ENCODE assay signal across 14 cellular contexts in the genomic region with DNA sequence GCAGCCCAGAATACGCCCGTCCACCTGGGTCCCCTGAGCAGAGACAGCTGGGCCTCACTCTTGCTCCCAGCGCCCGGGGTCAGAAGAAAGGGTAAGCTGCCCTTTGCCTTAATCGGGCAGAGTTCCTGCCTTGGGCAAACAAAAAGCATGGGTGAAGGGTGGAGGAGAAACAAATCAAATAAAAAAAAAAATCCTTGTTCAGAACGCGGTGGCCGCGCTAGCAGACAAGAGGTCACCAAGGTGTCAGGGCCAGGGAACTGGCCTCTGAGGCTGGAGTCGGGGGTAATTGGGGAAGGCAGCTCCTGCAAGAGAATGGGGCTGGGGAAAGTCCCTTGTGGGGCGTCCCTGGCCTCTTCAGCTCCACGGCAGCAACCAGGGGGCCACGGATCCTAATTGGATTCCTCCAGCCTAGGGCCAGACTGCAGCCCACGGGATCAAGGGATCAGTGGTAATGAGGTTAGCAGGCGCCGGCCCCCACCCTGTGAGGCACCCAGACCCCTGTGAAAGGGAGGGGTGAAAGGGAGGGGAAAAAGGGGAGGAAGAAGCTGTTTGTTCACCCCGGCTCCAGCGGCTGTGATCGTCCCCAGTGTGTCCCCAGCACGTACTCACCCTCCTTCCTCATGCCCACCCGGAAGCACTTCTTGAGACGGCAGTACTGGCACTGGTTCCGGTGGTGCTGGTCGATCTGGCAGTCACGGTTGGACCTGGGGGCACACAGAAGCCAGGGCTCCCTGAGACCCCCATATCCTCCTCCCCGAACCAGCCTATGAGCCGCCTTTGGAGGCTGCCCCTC. TPM values are rescaled to one million over a fixed set of nuclear protein-coding genes. Genes with fewer than 3 reads are reported as not detected.
DNase-seq lines count a peak whose midpoint lies in the region; ATAC-seq, FAIRE-seq and TF ChIP-seq lines count a peak whose summit lies in the region.
"Had no signal": no experiment of that assay in that cellular context is flagged by ENCODE, and none has a peak within 500 bp of the region (broad histone marks: within the 10 kb centered on the region; RNA-seq: fewer than 3 reads in every experiment).

No MANE protein-coding gene starts in this region.

- no peak overlapping the region for H3K4me3 Mint-ChIP-seq in T-helper 17 cell
- no peak overlapping the region for H3K4me3 Mint-ChIP-seq in activated T-helper 17 cell treated with anti-CD3 and anti-CD28 coated beads, Interleukin-2, amount 50 U/mL, for 72 hours

- peaks cover 61% of the 10 kb centered on the region for H3K79me2 ChIP-seq in HepG2 (ENCODE audit: insufficient read depth, low read length)

- no peak overlapping the region for H2AFZ ChIP-seq in HepG2 (ENCODE audit: low read length)

- H3K36me3 ChIP-seq in H7 (replicated peaks; ENCODE audit: control insufficient read depth, insufficient read depth, low read length) (peaks cover 7% of the 10 kb centered on the region), HepG2 (replicated peaks in 1 of 2; ENCODE audit: control insufficient read depth in 1 of 2, insufficient read depth in 2 of 2, low read length in 2 of 2) (peaks cover 10 to 19% of the 10 kb centered on the region in 2 experiments; a peak in 4 of 5 replicates)

- no peaks in the 10 kb centered on the region for H3K27me3 ChIP-seq in H7 (ENCODE audit: control insufficient read depth, insufficient read depth, low read length)
- H3K27me3 ChIP-seq in HepG2 (ENCODE audit: control insufficient read depth in 1 of 2, insufficient read depth in 2 of 2, low read length in 2 of 2), result no peaks in the 10 kb centered on the region

- peak overlapping the region; percentile 82 for H3K27ac ChIP-seq in HepG2 (ENCODE audit: extremely low read length, insufficient read depth, low read length)
- H3K27ac ChIP-seq: epithelial cell of prostate had no signal

- POLR2A ChIA-PET in HepG2 (lab: Yijun Ruan, JAX), result interaction anchor here (0.9 to 9.0 kb wide), 10 partner anchors 9 to 65 kb away, joined by 3 to 178 read pairs (median 10); partner anchors contain the start of genes ABHD8, BABAM1, MRPL34 and OCEL1

- peak; percentile 87 for FAIRE-seq in HepG2 (lab: Jason Lieb, UNC)

- peaks cover 69% of the 10 kb centered on the region for H3K4me1 ChIP-seq in HepG2 (ENCODE audit: insufficient read depth, low read length)

- H3K27ac Mint-ChIP-seq in T-helper 17 cell, result peak overlapping the region; percentile 37
- no peak overlapping the region for H3K27ac Mint-ChIP-seq in activated T-helper 17 cell treated with anti-CD3 and anti-CD28 coated beads, Interleukin-2, amount 50 U/mL, for 72 hours
- H3K27ac Mint-ChIP-seq: activated T-helper 2 cell treated with anti-CD3 and anti-CD28 coated beads, Interferon-gamma antibody, Interleukin-2, Interleukin-4, amounts not matched to agents 10 μg/mL and 5 μg/mL and 100 μg/mL, durations not matched to agents 14 hours and 24 hours and 36 hours had no signal

- no peaks in the 10 kb centered on the region for H3K9me3 Mint-ChIP-seq in activated T-helper 17 cell treated with anti-CD3 and anti-CD28 coated beads, Interleukin-2, amount 50 U/mL, for 72 hours
- H3K9me3 Mint-ChIP-seq: activated T-helper 2 cell treated with anti-CD3 and anti-CD28 coated beads, Interferon-gamma antibody, Interleukin-2, Interleukin-4, amounts not matched to agents 10 μg/mL and 5 μg/mL and 100 μg/mL, durations not matched to agents 14 hours and 24 hours and 36 hours had no signal

- CTCF ChIA-PET in HepG2 (lab: Yijun Ruan, JAX; ENCODE audit: low intra/inter-chr PET ratio, low total read pairs), result no interaction called here

- DNase-seq in H7 (peak; percentile 61), T-helper 17 cell (no peak), HepG2 (ENCODE audit: low spot score) (peak; percentile 60), retina (peak; percentile 57), NCI-H2171 treated with DMSO at 0.1 percent for 48 hours (lab: John Stamatoyannopoulos, UW) (no peak)
- DNase-seq: NCI-H187 treated with DMSO at 0.1 percent for 48 hours; stimulated activated CD4-positive, alpha-beta T cell treated with anti-CD3 and anti-CD28 coated beads, Interleukin-15, amount 100 ng/mL, for 24 hours had no signal

- no peak for TF ChIP-seq RAD21 in HepG2 (CRISPR knock-in tag; IDR thresholded peaks at IDR 0.05)

- in situ Hi-C loops in HepG2 (cut with HindIII; ENCODE audit: extremely low pct_ligation_motif_present, low pct_unique_long_range_greater_than_20kb), result no loop called here

- intact Hi-C loops in HepG2 (cut with micrococcal nuclease; ENCODE audit: unreplicated experiment), result no loop called here

- no peak overlapping the region for H3K4me3 ChIP-seq in H7 (ENCODE audit: insufficient read depth, low read depth, low read length)
- H3K4me3 ChIP-seq in HepG2 (replicated peaks in 1 of 3; ENCODE audit: insufficient read depth in 1 of 3, low read depth in 2 of 3, low read length in 3 of 3), result peak overlapping the region; percentile 19 to 57 (median 34); a peak in 5 of 6 replicates

- H3K9me3 ChIP-seq in T-helper 17 cell (ENCODE audit: control insufficient read depth, low read length, poor library complexity, severe bottlenecking) (no peaks in the 10 kb centered on the region), HepG2 (ENCODE audit: low read length) (no peaks in the 10 kb centered on the region)

- 9% methylated on average over 25 of the region's 27 CpGs for WGBS in HepG2 (ENCODE audit: low lambda C conversion rate)

- no peaks in the 10 kb centered on the region for H3K27me3 Mint-ChIP-seq in T-helper 17 cell
- H3K27me3 Mint-ChIP-seq in activated T-helper 17 cell treated with anti-CD3 and anti-CD28 coated beads, Interleukin-2, amount 50 U/mL, for 72 hours, result no peaks in the 10 kb centered on the region

- peak overlapping the region; percentile 70 for H3K4me2 ChIP-seq in HepG2 (ENCODE audit: low read depth, low read length)

- TF ChIP-seq CTCF in HepG2 (CRISPR knock-in tag; IDR thresholded peaks at IDR 0.05), result no peak

- H3K4me1 Mint-ChIP-seq in T-helper 17 cell, result peaks cover 11% of the 10 kb centered on the region
- no peaks in the 10 kb centered on the region for H3K4me1 Mint-ChIP-seq in activated T-helper 17 cell treated with anti-CD3 and anti-CD28 coated beads, Interleukin-2, amount 50 U/mL, for 72 hours

- peak in 1 of 2 experiments; percentile 27; a peak in 1 of 4 replicates for TF ChIP-seq POLR2A in HepG2 (IDR thresholded peaks at IDR 0.05; ENCODE audit: insufficient read depth in 1 of 2, low read depth in 2 of 2, low read length in 2 of 2)

- no TSS peak for BruUV-seq in HepG2 (replicated peaks; lab: Mats Ljungman, UMichigan)

- TF ChIP-seq EP300 in HepG2 (IDR thresholded peaks at IDR 0.05; ENCODE audit: low read depth in 2 of 2, low read length in 2 of 2) (peak in 1 of 2 experiments; percentile 45; a peak in 1 of 4 replicates), HepG2 (CRISPR knock-in tag; IDR thresholded peaks at IDR 0.05; ENCODE audit: borderline replicate concordance) (no peak)

- ATAC-seq in T-helper 17 cell, result no peak
- ATAC-seq in HepG2, result peak; percentile 32
- no peak for ATAC-seq in activated T-helper 17 cell treated with anti-CD3 and anti-CD28 coated beads, Interleukin-2, amount 50 U/mL, for 72 hours (replicated peaks)
- no peak for ATAC-seq in HG02678 (IDR thresholded peaks at IDR 0.05; ENCODE audit: unreplicated experiment)
- no peak for ATAC-seq in HG02642 (IDR thresholded peaks at IDR 0.05; ENCODE audit: poor library complexity, unreplicated experiment)

- H3K9ac ChIP-seq in HepG2 (ENCODE audit: insufficient read depth, low read depth, low read length), result peak overlapping the region; percentile 46; the same call in 1 of the 2 replicates

- no peaks in the 10 kb centered on the region for H3K36me3 Mint-ChIP-seq in T-helper 17 cell (ENCODE audit: low read depth)
- H3K36me3 Mint-ChIP-seq in activated T-helper 17 cell treated with anti-CD3 and anti-CD28 coated beads, Interleukin-2, amount 50 U/mL, for 72 hours (ENCODE audit: low read depth), result no peaks in the 10 kb centered on the region

- H4K20me1 ChIP-seq in HepG2 (ENCODE audit: insufficient read depth, low read length), result peaks cover 27% of the 10 kb centered on the region; the same call in 1 of the 2 replicates

RNA-seq across cellular contexts. Expression of gene NR2F6, which starts 5.5 kb away (rescaled TPM):
- total RNA-seq in H7 (2014; rRNA removed; shearing (Covaris generic)), result 232 and 246 TPM in 2 replicates
- 1 to 10 TPM; 1.8 to 2.1 TPM for total RNA-seq in T-helper 17 cell
- total RNA-seq in HepG2 (2016; rRNA removed; fragmentation: Illumina TruSeq; extraction: Trizol), result 54.1 and 72.4 TPM in 2 replicates
- 22.9 and 27.2 TPM in 2 replicates for total RNA-seq in HepG2 (2016; cell fraction: cytosol; rRNA removed; fragmentation: Illumina TruSeq; extraction: Trizol; ENCODE audit: low read depth)
- 48.8 and 69.5 TPM in 2 replicates for total RNA-seq in HepG2 (2016; cell fraction: insoluble cytoplasmic fraction; rRNA removed; fragmentation: Illumina TruSeq; extraction: Trizol)
- 61.5 and 68.4 TPM in 2 replicates for total RNA-seq in HepG2 (2016; cell fraction: membrane; rRNA removed; fragmentation: Illumina TruSeq; extraction: Trizol)
- 29.9 and 36.5 TPM in 2 replicates for total RNA-seq in HepG2 (2016; cell fraction: nucleus; rRNA removed; fragmentation: Illumina TruSeq; extraction: Trizol)
- polyA plus RNA-seq in HepG2 (2011; rRNA removed), result 30.9 and 38.5 TPM in 2 replicates
- 31.1 and 56.9 TPM in 2 replicates for polyA plus RNA-seq in HepG2 (2011; cell fraction: cytosol; rRNA removed)
- 53.5 and 56.3 TPM in 2 replicates for polyA plus RNA-seq in HepG2 (2011; cell fraction: nucleus; rRNA removed)
- polyA plus RNA-seq in HepG2 (2012), result 18.4 and 25.4 TPM in 2 replicates
- polyA plus RNA-seq in HepG2 (2016; cell fraction: cytosol; fragmentation: Illumina TruSeq; extraction: Trizol; ENCODE audit: low read depth), result 25.2 and 25.5 TPM in 2 replicates
- 59.8 and 61.8 TPM in 2 replicates for polyA plus RNA-seq in HepG2 (2016; cell fraction: insoluble cytoplasmic fraction; fragmentation: Illumina TruSeq; extraction: Trizol; ENCODE audit: low read depth)
- polyA plus RNA-seq in HepG2 (2016; cell fraction: membrane; fragmentation: Illumina TruSeq; extraction: Trizol; ENCODE audit: low read depth), result 50.4 and 51.1 TPM in 2 replicates
- polyA plus RNA-seq in HepG2 (2016; cell fraction: nucleus; fragmentation: Illumina TruSeq; extraction: Trizol; ENCODE audit: insufficient read depth, low read depth), result 66.6 and 74.0 TPM in 2 replicates
- 45.5 and 76.9 TPM in 2 replicates for polyA minus RNA-seq in HepG2 (2011; rRNA and poly(A)+ RNA removed; ENCODE audit: low replicate concordance)
- polyA minus RNA-seq in HepG2 (2011; cell fraction: cytosol; rRNA and poly(A)+ RNA removed), result 41.1 and 47.4 TPM in 2 replicates
- 10.2 and 12.1 TPM in 2 replicates for polyA minus RNA-seq in HepG2 (2011; cell fraction: nucleus; rRNA and poly(A)+ RNA removed)
- total RNA-seq in activated T-helper 17 cell treated with anti-CD3 and anti-CD28 coated beads, Interleukin-2, amount 50 U/mL, for 72 hours, result 1 to 10 TPM; 6.8 to 9.2 TPM

RNA-seq across cellular contexts. Expression of gene OCEL1, which starts 14.2 kb away (rescaled TPM):
- total RNA-seq in H7 (2014; rRNA removed; shearing (Covaris generic)), result 13.0 and 18.3 TPM in 2 replicates
- total RNA-seq in T-helper 17 cell (10 to 100 TPM; 13.9 to 14.9 TPM), HepG2 (2016; rRNA removed; fragmentation: Illumina TruSeq; extraction: Trizol) (10.6 and 13.6 TPM in 2 replicates)
- total RNA-seq in HepG2 (2016; cell fraction: cytosol; rRNA removed; fragmentation: Illumina TruSeq; extraction: Trizol; ENCODE audit: low read depth), result 4.8 and 7.7 TPM in 2 replicates
- 11.7 and 14.6 TPM in 2 replicates for total RNA-seq in HepG2 (2016; cell fraction: insoluble cytoplasmic fraction; rRNA removed; fragmentation: Illumina TruSeq; extraction: Trizol)
- total RNA-seq in HepG2 (2016; cell fraction: membrane; rRNA removed; fragmentation: Illumina TruSeq; extraction: Trizol), result 11.2 and 12.2 TPM in 2 replicates
- 12.8 and 13.1 TPM in 2 replicates for total RNA-seq in HepG2 (2016; cell fraction: nucleus; rRNA removed; fragmentation: Illumina TruSeq; extraction: Trizol)
- polyA plus RNA-seq in HepG2 (2011; rRNA removed), result 17.2 and 19.8 TPM in 2 replicates
- 21.9 and 24.8 TPM in 2 replicates for polyA plus RNA-seq in HepG2 (2011; cell fraction: cytosol; rRNA removed)
- 29.8 and 34.9 TPM in 2 replicates for polyA plus RNA-seq in HepG2 (2011; cell fraction: nucleus; rRNA removed)
- 26.4 and 27.7 TPM in 2 replicates for polyA plus RNA-seq in HepG2 (2012)
- polyA plus RNA-seq in HepG2 (2016; cell fraction: cytosol; fragmentation: Illumina TruSeq; extraction: Trizol; ENCODE audit: low read depth), result 7.6 and 9.7 TPM in 2 replicates
- 20.5 and 23.3 TPM in 2 replicates for polyA plus RNA-seq in HepG2 (2016; cell fraction: insoluble cytoplasmic fraction; fragmentation: Illumina TruSeq; extraction: Trizol; ENCODE audit: low read depth)
- polyA plus RNA-seq in HepG2 (2016; cell fraction: membrane; fragmentation: Illumina TruSeq; extraction: Trizol; ENCODE audit: low read depth), result 14.5 and 14.9 TPM in 2 replicates
- polyA plus RNA-seq in HepG2 (2016; cell fraction: nucleus; fragmentation: Illumina TruSeq; extraction: Trizol; ENCODE audit: insufficient read depth, low read depth), result 24.5 and 32.1 TPM in 2 replicates
- polyA minus RNA-seq in HepG2 (2011; rRNA and poly(A)+ RNA removed; ENCODE audit: low replicate concordance), result 8.0 and 13.7 TPM in 2 replicates
- polyA minus RNA-seq in HepG2 (2011; cell fraction: cytosol; rRNA and poly(A)+ RNA removed), result 12.6 and 14.8 TPM in 2 replicates
- 9.7 and 13.4 TPM in 2 replicates for polyA minus RNA-seq in HepG2 (2011; cell fraction: nucleus; rRNA and poly(A)+ RNA removed)
- total RNA-seq in activated T-helper 17 cell treated with anti-CD3 and anti-CD28 coated beads, Interleukin-2, amount 50 U/mL, for 72 hours, result 10 to 100 TPM; 14.1 to 17.6 TPM

RNA-seq across cellular contexts. Expression of gene USHBP1, which starts 24.3 kb away (rescaled TPM):
- 7.5 and 13.6 TPM in 2 replicates for total RNA-seq in H7 (2014; rRNA removed; shearing (Covaris generic))
- total RNA-seq in T-helper 17 cell (under 1 TPM in 1 of 2 donors, not detected in 1; 0.26 TPM), HepG2 (2016; rRNA removed; fragmentation: Illumina TruSeq; extraction: Trizol) (0.13 and 0.15 TPM in 2 replicates)
- total RNA-seq in HepG2 (2016; cell fraction: cytosol; rRNA removed; fragmentation: Illumina TruSeq; extraction: Trizol; ENCODE audit: low read depth), result 0.09 and 0.10 TPM in 2 replicates
- 0.18 and 0.19 TPM in 2 replicates for total RNA-seq in HepG2 (2016; cell fraction: insoluble cytoplasmic fraction; rRNA removed; fragmentation: Illumina TruSeq; extraction: Trizol)
- total RNA-seq in HepG2 (2016; cell fraction: membrane; rRNA removed; fragmentation: Illumina TruSeq; extraction: Trizol), result 0.06 and 0.07 TPM in 2 replicates
- total RNA-seq in HepG2 (2016; cell fraction: nucleus; rRNA removed; fragmentation: Illumina TruSeq; extraction: Trizol), result 0.09 and 0.50 TPM in 2 replicates
- 1.5 and 1.9 TPM in 2 replicates for polyA plus RNA-seq in HepG2 (2011; rRNA removed)
- 0.76 and 1.0 TPM in 2 replicates for polyA plus RNA-seq in HepG2 (2011; cell fraction: cytosol; rRNA removed)
- polyA plus RNA-seq in HepG2 (2011; cell fraction: nucleus; rRNA removed), result 7.3 and 10.3 TPM in 2 replicates
- polyA plus RNA-seq in HepG2 (2012), result 0.28 and 0.53 TPM in 2 replicates
- polyA plus RNA-seq in HepG2 (2016; cell fraction: cytosol; fragmentation: Illumina TruSeq; extraction: Trizol; ENCODE audit: low read depth), result not detected in 2 replicates
- polyA plus RNA-seq in HepG2 (2016; cell fraction: insoluble cytoplasmic fraction; fragmentation: Illumina TruSeq; extraction: Trizol; ENCODE audit: low read depth), result 0.17 and 0.35 TPM in 2 replicates
- polyA plus RNA-seq in HepG2 (2016; cell fraction: membrane; fragmentation: Illumina TruSeq; extraction: Trizol; ENCODE audit: low read depth), result not detected in 2 replicates
- 0.71 and 1.1 TPM in 2 replicates for polyA plus RNA-seq in HepG2 (2016; cell fraction: nucleus; fragmentation: Illumina TruSeq; extraction: Trizol; ENCODE audit: insufficient read depth, low read depth)
- 0.12 and 1.7 TPM in 2 replicates for polyA minus RNA-seq in HepG2 (2011; rRNA and poly(A)+ RNA removed; ENCODE audit: low replicate concordance)
- 0.35 and 0.79 TPM in 2 replicates for polyA minus RNA-seq in HepG2 (2011; cell fraction: cytosol; rRNA and poly(A)+ RNA removed)
- 2.1 TPM in 2 replicates for polyA minus RNA-seq in HepG2 (2011; cell fraction: nucleus; rRNA and poly(A)+ RNA removed)
- total RNA-seq in activated T-helper 17 cell treated with anti-CD3 and anti-CD28 coated beads, Interleukin-2, amount 50 U/mL, for 72 hours, result under 1 TPM; 0.26 to 0.48 TPM
- total RNA-seq: MCF 10A, NCI-H460 had no signal

RNA-seq across cellular contexts. Expression of gene USE1, which starts 25.1 kb away (rescaled TPM):
- 6.9 and 14.4 TPM in 2 replicates for total RNA-seq in H7 (2014; rRNA removed; shearing (Covaris generic))
- total RNA-seq in T-helper 17 cell (10 to 100 TPM; 21.7 to 23.1 TPM), HepG2 (2016; rRNA removed; fragmentation: Illumina TruSeq; extraction: Trizol) (9.9 and 10.3 TPM in 2 replicates)
- total RNA-seq in HepG2 (2016; cell fraction: cytosol; rRNA removed; fragmentation: Illumina TruSeq; extraction: Trizol; ENCODE audit: low read depth), result 7.1 and 12.3 TPM in 2 replicates
- total RNA-seq in HepG2 (2016; cell fraction: insoluble cytoplasmic fraction; rRNA removed; fragmentation: Illumina TruSeq; extraction: Trizol), result 10.7 and 11.6 TPM in 2 replicates
- total RNA-seq in HepG2 (2016; cell fraction: membrane; rRNA removed; fragmentation: Illumina TruSeq; extraction: Trizol), result 12.0 and 15.3 TPM in 2 replicates
- 6.2 and 7.0 TPM in 2 replicates for total RNA-seq in HepG2 (2016; cell fraction: nucleus; rRNA removed; fragmentation: Illumina TruSeq; extraction: Trizol)
- 16.3 and 17.6 TPM in 2 replicates for polyA plus RNA-seq in HepG2 (2011; rRNA removed)
- polyA plus RNA-seq in HepG2 (2011; cell fraction: cytosol; rRNA removed), result 16.8 and 22.4 TPM in 2 replicates
- 10.1 and 12.6 TPM in 2 replicates for polyA plus RNA-seq in HepG2 (2011; cell fraction: nucleus; rRNA removed)
- 9.7 and 10.1 TPM in 2 replicates for polyA plus RNA-seq in HepG2 (2012)
- polyA plus RNA-seq in HepG2 (2016; cell fraction: cytosol; fragmentation: Illumina TruSeq; extraction: Trizol; ENCODE audit: low read depth), result 24.0 and 30.1 TPM in 2 replicates
- 22.5 and 22.6 TPM in 2 replicates for polyA plus RNA-seq in HepG2 (2016; cell fraction: insoluble cytoplasmic fraction; fragmentation: Illumina TruSeq; extraction: Trizol; ENCODE audit: low read depth)
- 21.6 and 24.0 TPM in 2 replicates for polyA plus RNA-seq in HepG2 (2016; cell fraction: membrane; fragmentation: Illumina TruSeq; extraction: Trizol; ENCODE audit: low read depth)
- polyA plus RNA-seq in HepG2 (2016; cell fraction: nucleus; fragmentation: Illumina TruSeq; extraction: Trizol; ENCODE audit: insufficient read depth, low read depth), result 20.5 and 25.4 TPM in 2 replicates
- polyA minus RNA-seq in HepG2 (2011; rRNA and poly(A)+ RNA removed; ENCODE audit: low replicate concordance), result 10.8 and 31.8 TPM in 2 replicates
- polyA minus RNA-seq in HepG2 (2011; cell fraction: cytosol; rRNA and poly(A)+ RNA removed), result 5.4 and 6.4 TPM in 2 replicates
- polyA minus RNA-seq in HepG2 (2011; cell fraction: nucleus; rRNA and poly(A)+ RNA removed), result 8.2 and 9.4 TPM in 2 replicates
- total RNA-seq in activated T-helper 17 cell treated with anti-CD3 and anti-CD28 coated beads, Interleukin-2, amount 50 U/mL, for 72 hours, result 10 to 100 TPM; 27.8 to 30.6 TPM

RNA-seq across cellular contexts. Expression of gene BABAM1, which starts 27.0 kb away (rescaled TPM):
- 186 and 194 TPM in 2 replicates for total RNA-seq in H7 (2014; rRNA removed; shearing (Covaris generic))
- total RNA-seq in T-helper 17 cell (10 to 100 TPM; 70.7 to 72.2 TPM), HepG2 (2016; rRNA removed; fragmentation: Illumina TruSeq; extraction: Trizol) (62.2 and 70.0 TPM in 2 replicates)
- 49.6 and 50.1 TPM in 2 replicates for total RNA-seq in HepG2 (2016; cell fraction: cytosol; rRNA removed; fragmentation: Illumina TruSeq; extraction: Trizol; ENCODE audit: low read depth)
- 66.9 and 67.7 TPM in 2 replicates for total RNA-seq in HepG2 (2016; cell fraction: insoluble cytoplasmic fraction; rRNA removed; fragmentation: Illumina TruSeq; extraction: Trizol)
- total RNA-seq in HepG2 (2016; cell fraction: membrane; rRNA removed; fragmentation: Illumina TruSeq; extraction: Trizol), result 71.5 and 75.2 TPM in 2 replicates
- total RNA-seq in HepG2 (2016; cell fraction: nucleus; rRNA removed; fragmentation: Illumina TruSeq; extraction: Trizol), result 37.2 and 48.0 TPM in 2 replicates
- polyA plus RNA-seq in HepG2 (2011; rRNA removed), result 74.5 and 82.0 TPM in 2 replicates
- polyA plus RNA-seq in HepG2 (2011; cell fraction: cytosol; rRNA removed), result 69.8 and 85.6 TPM in 2 replicates
- 92.8 and 107 TPM in 2 replicates for polyA plus RNA-seq in HepG2 (2011; cell fraction: nucleus; rRNA removed)
- polyA plus RNA-seq in HepG2 (2012), result 44.2 and 51.1 TPM in 2 replicates
- polyA plus RNA-seq in HepG2 (2016; cell fraction: cytosol; fragmentation: Illumina TruSeq; extraction: Trizol; ENCODE audit: low read depth), result 54.4 and 55.6 TPM in 2 replicates
- 70.2 and 82.2 TPM in 2 replicates for polyA plus RNA-seq in HepG2 (2016; cell fraction: insoluble cytoplasmic fraction; fragmentation: Illumina TruSeq; extraction: Trizol; ENCODE audit: low read depth)
- polyA plus RNA-seq in HepG2 (2016; cell fraction: membrane; fragmentation: Illumina TruSeq; extraction: Trizol; ENCODE audit: low read depth), result 69.7 and 70.7 TPM in 2 replicates
- 93.5 and 101 TPM in 2 replicates for polyA plus RNA-seq in HepG2 (2016; cell fraction: nucleus; fragmentation: Illumina TruSeq; extraction: Trizol; ENCODE audit: insufficient read depth, low read depth)
- polyA minus RNA-seq in HepG2 (2011; rRNA and poly(A)+ RNA removed; ENCODE audit: low replicate concordance), result 31.9 and 92.2 TPM in 2 replicates
- polyA minus RNA-seq in HepG2 (2011; cell fraction: cytosol; rRNA and poly(A)+ RNA removed), result 15.5 and 18.6 TPM in 2 replicates
- 20.5 and 25.1 TPM in 2 replicates for polyA minus RNA-seq in HepG2 (2011; cell fraction: nucleus; rRNA and poly(A)+ RNA removed)
- 100 to 1,000 TPM in 1 of 2 donors, 10 to 100 TPM in 1; 73.4 to 115 TPM for total RNA-seq in activated T-helper 17 cell treated with anti-CD3 and anti-CD28 coated beads, Interleukin-2, amount 50 U/mL, for 72 hours

Comparison
In these comparisons a context has a peak if more than half of its experiments do, and no peak if none do; other contexts are left out.
1. DNase-seq: peak in H7 (single experiment), HepG2 (single experiment) and retina (single experiment); none in T-helper 17 cell (0 of 3) and NCI-H2171 treated with DMSO at 0.1 percent for 48 hours (single experiment).